Comparison of ENCODE assay signal across 25 cellular contexts in genomic region chr5:122022966-122023365, GRCh38. TPM values are rescaled to one million over a fixed set of nuclear protein-coding genes. Genes with fewer than 3 reads are reported as not detected.
DNase-seq lines count a peak whose midpoint lies in the region; ATAC-seq and TF ChIP-seq lines count a peak whose summit lies in the region.
"Had no signal": no experiment of that assay in that cellular context is flagged by ENCODE, and none has a peak within 500 bp of the region (broad histone marks: within the 10 kb centered on the region; RNA-seq: fewer than 3 reads in every experiment).

No MANE protein-coding gene starts in this region.

- H3F3A ChIP-seq in smooth muscle cell (ENCODE audit: low read depth), result peaks cover 9% of the 10 kb centered on the region

- H3K9me3 Mint-ChIP-seq in memory B cell, result no peaks in the 10 kb centered on the region
- H3K9me3 Mint-ChIP-seq: activated T-helper 2 cell treated with anti-CD3 and anti-CD28 coated beads, Interferon-gamma antibody, Interleukin-2, Interleukin-4, amounts not matched to agents 10 μg/mL and 5 μg/mL and 100 μg/mL, durations not matched to agents 14 hours and 24 hours and 36 hours; central memory CD8-positive, alpha-beta T cell; effector memory CD8-positive, alpha-beta T cell; nephron progenitor cell; stimulated activated naive CD8-positive, alpha-beta T cell treated with anti-CD3 and anti-CD28 coated beads, Interleukin-15, Interleukin-2, amounts not matched to agents 100 ng/mL and 50 ng/mL, for 24 hours had no signal

- H3K4me3 ChIP-seq in smooth muscle cell (no peak overlapping the region), mucosa of descending colon (no peak overlapping the region)
- H3K4me3 ChIP-seq: adrenal gland, heart left ventricle, psoas muscle had no signal

- no peak overlapping the region for H3K4me2 ChIP-seq in smooth muscle cell

- peak overlapping the region; percentile 70 for H3K27ac Mint-ChIP-seq in memory B cell
- H3K27ac Mint-ChIP-seq: activated T-helper 2 cell treated with anti-CD3 and anti-CD28 coated beads, Interferon-gamma antibody, Interleukin-2, Interleukin-4, amounts not matched to agents 10 μg/mL and 5 μg/mL and 100 μg/mL, durations not matched to agents 14 hours and 24 hours and 36 hours; effector memory CD8-positive, alpha-beta T cell; stimulated activated naive CD8-positive, alpha-beta T cell treated with anti-CD3 and anti-CD28 coated beads, Interleukin-15, Interleukin-2, amounts not matched to agents 100 ng/mL and 50 ng/mL, for 24 hours had no signal

- peaks cover 35% of the 10 kb centered on the region for H3K36me3 Mint-ChIP-seq in memory B cell

- 95% methylated on average over 2 of the region's 2 CpGs for WGBS in smooth muscle cell (ENCODE audit: low lambda C conversion rate)

- intact Hi-C loops in mucosa of descending colon (cut with DNase I, micrococcal nuclease), result no loop called here

- H3K9me3 ChIP-seq in smooth muscle cell (replicated peaks; ENCODE audit: low read depth), result no peaks in the 10 kb centered on the region
- H3K9me3 ChIP-seq in mucosa of descending colon, result no peaks in the 10 kb centered on the region
- H3K9me3 ChIP-seq: adrenal gland, BE2C, heart left ventricle, psoas muscle had no signal

- no peak for TF ChIP-seq CTCF in smooth muscle cell (IDR thresholded peaks at IDR 0.05; ENCODE audit: borderline replicate concordance, insufficient read depth, poor library complexity, severe bottlenecking)
- TF ChIP-seq CTCF in mucosa of descending colon (IDR thresholded peaks at IDR 0.05), result no peak

- no peaks in the 10 kb centered on the region for H3K27me3 ChIP-seq in smooth muscle cell (ENCODE audit: low read depth)
- H3K27me3 ChIP-seq: adrenal gland, BE2C, heart left ventricle had no signal

- H3K79me2 ChIP-seq in smooth muscle cell (ENCODE audit: low read depth), result peaks cover 4% of the 10 kb centered on the region

- H3K27me3 Mint-ChIP-seq in memory B cell, result no peaks in the 10 kb centered on the region
- H3K27me3 Mint-ChIP-seq: central memory CD8-positive, alpha-beta T cell; effector memory CD8-positive, alpha-beta T cell; stimulated activated naive CD8-positive, alpha-beta T cell treated with anti-CD3 and anti-CD28 coated beads, Interleukin-15, Interleukin-2, amounts not matched to agents 100 ng/mL and 50 ng/mL, for 24 hours had no signal

- no peaks in the 10 kb centered on the region for H4K20me1 ChIP-seq in smooth muscle cell (ENCODE audit: low read depth)

- H3K27ac ChIP-seq in smooth muscle cell (ENCODE audit: low read depth), result no peak overlapping the region
- H3K27ac ChIP-seq: adrenal gland, heart left ventricle, psoas muscle had no signal

- H3K4me3 Mint-ChIP-seq in memory B cell, result no peak overlapping the region
- H3K4me3 Mint-ChIP-seq: central memory CD8-positive, alpha-beta T cell; effector memory CD8-positive, alpha-beta T cell; nephron progenitor cell; stimulated activated naive CD8-positive, alpha-beta T cell treated with anti-CD3 and anti-CD28 coated beads, Interleukin-15, Interleukin-2, amounts not matched to agents 100 ng/mL and 50 ng/mL, for 24 hours had no signal

- H3K4me1 Mint-ChIP-seq in memory B cell, result peaks cover 11% of the 10 kb centered on the region
- H3K4me1 Mint-ChIP-seq: nephron progenitor cell had no signal

- DNase-seq in MV-4-11 (lab: John Stamatoyannopoulos, UW) (peak; percentile 78), memory B cell (ENCODE audit: low spot score in 2 of 2) (no peak), NK-92 (lab: John Stamatoyannopoulos, UW; ENCODE audit: unreplicated experiment) (no peak), smooth muscle cell (lab: John Stamatoyannopoulos, UW; ENCODE audit: unreplicated experiment) (no peak), mucosa of descending colon (no peak)
- no peak for DNase-seq in stimulated activated naive CD8-positive, alpha-beta T cell treated with anti-CD3 and anti-CD28 coated beads, Interleukin-15, Interleukin-2, amounts not matched to agents 100 U/mL and 50 U/mL, for 24 hours
- DNase-seq: activated CD4-positive, CD25-positive, alpha-beta regulatory T cell; adrenal gland; BE2C; effector memory CD8-positive, alpha-beta T cell; GF-D8; H7; heart left ventricle; mesenchymal stem cell; NCI-H1930; NCI-H446 treated with DMSO at 0.1 percent for 48 hours; nephron progenitor cell; psoas muscle; SW 1271 had no signal

- H3K36me3 ChIP-seq in smooth muscle cell (ENCODE audit: low read depth), result peaks cover 24% of the 10 kb centered on the region
- H3K36me3 ChIP-seq in mucosa of descending colon (ENCODE audit: low read depth), result no peaks in the 10 kb centered on the region

- H3K4me1 ChIP-seq in smooth muscle cell (ENCODE audit: low read depth) (peaks cover 6% of the 10 kb centered on the region), mucosa of descending colon (ENCODE audit: low read depth) (no peaks in the 10 kb centered on the region)
- H3K4me1 ChIP-seq: adrenal gland, heart left ventricle, psoas muscle had no signal

- no peak overlapping the region for H2AFZ ChIP-seq in smooth muscle cell (ENCODE audit: low read depth)

- ATAC-seq in GM21423 (IDR thresholded peaks at IDR 0.05; ENCODE audit: unreplicated experiment) (peak; percentile 75), HG03103 (IDR thresholded peaks at IDR 0.05; ENCODE audit: low read depth, unreplicated experiment) (peak; percentile 48), memory B cell (ENCODE audit: low read depth) (no peak), mucosa of descending colon (no peak)
- ATAC-seq in stimulated activated naive CD8-positive, alpha-beta T cell treated with anti-CD3 and anti-CD28 coated beads, Interleukin-15, Interleukin-2, amounts not matched to agents 100 U/mL and 50 U/mL, for 24 hours, result no peak
- ATAC-seq: effector memory CD8-positive, alpha-beta T cell; heart left ventricle; psoas muscle had no signal

- H3K9ac ChIP-seq in smooth muscle cell (ENCODE audit: low read depth), result no peak overlapping the region

RNA-seq across cellular contexts. Expression of gene LOX, which starts 55.1 kb away (rescaled TPM):
- total RNA-seq in smooth muscle cell (632 and 642 TPM in 2 replicates), mucosa of descending colon (1 to 10 TPM; 1.2 to 6.7 (median 4.6) TPM)
- polyA plus RNA-seq in smooth muscle cell, result 756 and 808 TPM in 2 replicates
- total RNA-seq: activated CD8-positive, alpha-beta memory T cell treated with anti-CD3 and anti-CD28 coated beads for 36 hours; activated T-helper 2 cell treated with anti-CD3 and anti-CD28 coated beads, Interferon-gamma antibody, Interleukin-2, Interleukin-4, amounts not matched to agents 10 μg/mL and 5 μg/mL and 100 μg/mL, durations not matched to agents 14 hours and 24 hours and 36 hours had no signal

Comparison
In these comparisons a context has a peak if more than half of its experiments do, and no peak if none do; other contexts are left out.
1. ATAC-seq: peak in GM21423 (single experiment) and HG03103 (single experiment); none in memory B cell (single experiment), stimulated activated naive CD8-positive, alpha-beta T cell treated with anti-CD3 and anti-CD28 coated beads, Interleukin-15, Interleukin-2, amounts not matched to agents 100 U/mL and 50 U/mL, for 24 hours (single experiment) and mucosa of descending colon (single experiment).
2. RNA of gene LOX, which starts 55.1 kb away (total RNA-seq): 632 to 642 TPM in smooth muscle cell; 1.2 to 6.7 TPM in mucosa of descending colon; every median in the first group is over 10 times any median in the second.